ENCODE assay signal across 23 cellular contexts in the genomic region with DNA sequence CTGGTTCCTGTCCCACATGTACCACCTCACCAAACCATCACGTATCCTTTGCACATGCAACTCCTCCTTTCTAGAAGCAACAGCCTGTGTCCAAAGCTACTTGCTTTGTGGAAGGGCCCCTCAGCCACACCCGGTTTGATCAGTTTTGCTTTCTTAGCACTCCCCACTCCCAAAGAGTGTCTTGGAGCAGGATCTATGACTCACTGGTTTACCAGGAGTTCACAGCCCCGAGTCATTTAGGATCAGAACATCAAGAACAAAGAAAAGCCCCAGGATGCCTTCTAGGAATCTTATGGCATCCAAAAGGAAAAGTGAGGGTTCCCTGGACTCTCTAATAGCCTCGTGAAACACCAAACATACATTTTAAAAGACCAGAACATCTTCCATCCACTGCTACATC. TPM values are rescaled to one million over a fixed set of nuclear protein-coding genes. Genes with fewer than 3 reads are reported as not detected.
DNase-seq lines count a peak whose midpoint lies in the region; ATAC-seq, FAIRE-seq and TF ChIP-seq lines count a peak whose summit lies in the region.
"Had no signal": no experiment of that assay in that cellular context is flagged by ENCODE, and none has a peak within 500 bp of the region (broad histone marks: within the 10 kb centered on the region; RNA-seq: fewer than 3 reads in every experiment).

No MANE protein-coding gene starts in this region.

- no peak overlapping the region for H3K9ac ChIP-seq in BLaER1
- no peak overlapping the region for H3K9ac ChIP-seq in keratinocyte (ENCODE audit: control insufficient read depth, extremely low read depth, insufficient read depth, low read length)
- H3K9ac ChIP-seq: KMS-11 had no signal

- H3K27ac ChIP-seq in BLaER1 = no peak overlapping the region
- no peak overlapping the region for H3K27ac ChIP-seq in keratinocyte (ENCODE audit: control insufficient read depth, insufficient read depth, low read length)
- H3K27ac ChIP-seq in A673 (ENCODE audit: low read depth, low read length, poor library complexity, severe bottlenecking) = no peak overlapping the region
- H3K27ac ChIP-seq: adrenal gland, brain microvascular endothelial cell, KMS-11, neutrophil, prostate gland, WERI-Rb-1 had no signal

- H4K20me1 ChIP-seq in BLaER1 (no peaks in the 10 kb centered on the region), keratinocyte (ENCODE audit: control insufficient read depth, extremely low read depth, insufficient read depth, low read length) (no peaks in the 10 kb centered on the region)

- H3K27me3 ChIP-seq in BLaER1 (no peaks in the 10 kb centered on the region), bronchial epithelial cell (ENCODE audit: control insufficient read depth, insufficient read depth, low read length) (no peaks in the 10 kb centered on the region), keratinocyte (ENCODE audit: control insufficient read depth, extremely low read depth, insufficient read depth, low read length) (no peaks in the 10 kb centered on the region), A673 (replicated peaks; ENCODE audit: insufficient read depth, low read depth, low read length, poor library complexity) (peaks cover 10% of the 10 kb centered on the region)
- H3K27me3 ChIP-seq: adrenal gland had no signal

- H3K4me2 ChIP-seq in BLaER1 (0 out of 2 replicates have a peak overlapping the region, but pooled peaks have one; percentile 13), keratinocyte (ENCODE audit: control insufficient read depth, extremely low read depth, insufficient read depth, low read depth, low read length) (peak overlapping the region; percentile 31)
- H3K4me2 ChIP-seq: KMS-11 had no signal

- intact Hi-C loops in A673 (cut with micrococcal nuclease; ENCODE audit: unreplicated experiment) = no loop called here

- ATAC-seq in HG03095 (IDR thresholded peaks at IDR 0.05; ENCODE audit: unreplicated experiment) (no peak), GM21367 (IDR thresholded peaks at IDR 0.05; ENCODE audit: unreplicated experiment) (no peak)
- ATAC-seq: HCT116; stimulated activated naive CD8-positive, alpha-beta T cell treated with anti-CD3 and anti-CD28 coated beads, Interleukin-15, Interleukin-2, amounts not matched to agents 100 U/mL and 50 U/mL, for 24 hours had no signal

- DNase-seq in M059J (ENCODE audit: low read depth) (peak; percentile 20), bronchial epithelial cell (ENCODE audit: low read depth) (peak; percentile 50), keratinocyte (ENCODE audit: low read depth, low spot score) (no peak), A673 (ENCODE audit: low spot score) (no peak), NCI-H1694 (lab: John Stamatoyannopoulos, UW) (no peak)
- DNase-seq: activated T-cell treated with anti-CD3 and anti-CD28 coated beads, Interleukin-2, amount 50 U/mL, for 48 hours; brain microvascular endothelial cell; GDM1; glutamatergic neuron; MV-4-11; SHP77; stimulated activated naive CD8-positive, alpha-beta T cell treated with anti-CD3 and anti-CD28 coated beads, Interleukin-15, Interleukin-2, amounts not matched to agents 100 U/mL and 50 U/mL, for 24 hours; T1000; WERI-Rb-1 had no signal

- H3K4me3 ChIP-seq in BLaER1 = no peak overlapping the region
- no peak overlapping the region for H3K4me3 ChIP-seq in bronchial epithelial cell (ENCODE audit: low read depth, low read length)
- no peak overlapping the region for H3K4me3 ChIP-seq in keratinocyte (ENCODE audit: control insufficient read depth in 2 of 3, extremely low read depth in 1 of 3, insufficient read depth in 2 of 3, low read depth in 1 of 3, low read length in 3 of 3)
- H3K4me3 ChIP-seq in A673 (ENCODE audit: low read depth, low read length, poor library complexity, severe bottlenecking) = no peak overlapping the region
- H3K4me3 ChIP-seq: adrenal gland, prostate gland had no signal

- peaks cover 40% of the 10 kb centered on the region for H3K4me1 ChIP-seq in BLaER1
- H3K4me1 ChIP-seq in keratinocyte (ENCODE audit: control insufficient read depth, extremely low read depth, insufficient read depth, low read length) = peaks cover 10% of the 10 kb centered on the region
- H3K4me1 ChIP-seq in A673 (ENCODE audit: insufficient read depth, low read length, poor library complexity, severe bottlenecking) = no peaks in the 10 kb centered on the region
- H3K4me1 ChIP-seq: prostate gland had no signal

- H3K9me1 ChIP-seq in keratinocyte (ENCODE audit: control insufficient read depth, extremely low read depth, insufficient read depth, low read length) = no peaks in the 10 kb centered on the region

- TF ChIP-seq CTCF in bronchial epithelial cell (IDR thresholded peaks at IDR 0.05; ENCODE audit: insufficient read depth, low read length, severe bottlenecking) (no peak), keratinocyte (optimal IDR thresholded peaks at IDR 0.05 in 1 of 3, IDR thresholded peaks at IDR 0.05 in 1 of 3, conservative IDR thresholded peaks at IDR 0.05 in 1 of 3; ENCODE audit: extremely low read depth in 1 of 3, insufficient read depth in 2 of 3, low read length in 3 of 3) (no peak), A673 (conservative IDR thresholded peaks at IDR 0.05; ENCODE audit: low read depth, low read length) (no peak)

- H3K79me2 ChIP-seq in keratinocyte (ENCODE audit: control insufficient read depth, insufficient read depth, low read length) = no peaks in the 10 kb centered on the region

- CTCF ChIA-PET in A673 (lab: Charles Lee) = no interaction called here

- H3K9me3 ChIP-seq in BLaER1 = no peaks in the 10 kb centered on the region
- H3K9me3 ChIP-seq in keratinocyte (ENCODE audit: control insufficient read depth, low read depth, low read length) = no peaks in the 10 kb centered on the region
- H3K9me3 ChIP-seq in A673 (ENCODE audit: low read depth, low read length, poor library complexity, severe bottlenecking) = no peaks in the 10 kb centered on the region
- H3K9me3 ChIP-seq: adrenal gland, neutrophil, prostate gland had no signal

- dilution Hi-C loops in keratinocyte (cut with MboI; ENCODE audit: extremely low pct_ligation_motif_present, low sequenced_read_pairs) = no loop called here

- POLR2A ChIA-PET in A673 (lab: Charles Lee; ENCODE audit: low non-redundant PET) = no interaction called here

- H3K36me3 ChIP-seq in BLaER1 (no peaks in the 10 kb centered on the region), bronchial epithelial cell (ENCODE audit: control insufficient read depth, insufficient read depth, low read length) (no peaks in the 10 kb centered on the region), keratinocyte (ENCODE audit: control insufficient read depth in 2 of 2, extremely low read depth in 1 of 2, insufficient read depth in 2 of 2, low read length in 2 of 2) (no peaks in the 10 kb centered on the region), A673 (ENCODE audit: insufficient read depth, low read length, poor library complexity, severe bottlenecking) (no peaks in the 10 kb centered on the region)
- H3K36me3 ChIP-seq: adrenal gland, brain microvascular endothelial cell, neutrophil, prostate gland, WERI-Rb-1 had no signal

- FAIRE-seq in bronchial epithelial cell (lab: Jason Lieb, UNC) (no peak), keratinocyte (lab: Jason Lieb, UNC) (peak; percentile 58)
- FAIRE-seq: A204.1 had no signal

- no TSS peak for BruUV-seq in A673 (replicated peaks; lab: Mats Ljungman, UMichigan)

- no peak overlapping the region for H2AFZ ChIP-seq in keratinocyte (ENCODE audit: control insufficient read depth, low read length)

RNA-seq across cellular contexts. Expression of a gene that starts 50.7 kb away (rescaled TPM):
- 4.9 and 8.1 TPM in 2 replicates for total RNA-seq in M059J (2014; rRNA removed; shearing (Covaris generic))
- total RNA-seq in bronchial epithelial cell (23.2 and 39.5 TPM in 2 replicates), A673 (2021) (34.9 and 41.2 TPM in 2 replicates)
- 13.3 to 30.0 TPM (median 14.5 TPM) in 3 replicates for polyA plus RNA-seq in keratinocyte
- 11.4 TPM for polyA plus RNA-seq in keratinocyte (2011; ENCODE audit: low read depth)
- 11.8 and 16.3 TPM in 2 replicates for polyA plus RNA-seq in keratinocyte (2011; cell fraction: cytosol; rRNA removed)
- 128 and 154 TPM in 2 replicates for polyA plus RNA-seq in keratinocyte (2011; cell fraction: nucleus; rRNA removed)
- 16.4 and 36.9 TPM in 2 replicates for polyA plus RNA-seq in keratinocyte (2012; ENCODE audit: low replicate concordance)
- 90.6 to 247 TPM (median 137 TPM) in 3 replicates for polyA minus RNA-seq in keratinocyte
- polyA minus RNA-seq in keratinocyte (2011; cell fraction: cytosol; rRNA and poly(A)+ RNA removed) = 58.3 TPM
- 247 and 446 TPM in 2 replicates for polyA minus RNA-seq in keratinocyte (2011; cell fraction: nucleus; rRNA and poly(A)+ RNA removed)

Comparison
In these comparisons a context has a peak if more than half of its experiments do, and no peak if none do; other contexts are left out.
1. DNase-seq: peak in M059J (single experiment) and bronchial epithelial cell (single experiment); none in keratinocyte (single experiment), A673 (single experiment) and NCI-H1694 (single experiment).